8 cellular contexts compared by ENCODE assay signal in the genomic region with DNA sequence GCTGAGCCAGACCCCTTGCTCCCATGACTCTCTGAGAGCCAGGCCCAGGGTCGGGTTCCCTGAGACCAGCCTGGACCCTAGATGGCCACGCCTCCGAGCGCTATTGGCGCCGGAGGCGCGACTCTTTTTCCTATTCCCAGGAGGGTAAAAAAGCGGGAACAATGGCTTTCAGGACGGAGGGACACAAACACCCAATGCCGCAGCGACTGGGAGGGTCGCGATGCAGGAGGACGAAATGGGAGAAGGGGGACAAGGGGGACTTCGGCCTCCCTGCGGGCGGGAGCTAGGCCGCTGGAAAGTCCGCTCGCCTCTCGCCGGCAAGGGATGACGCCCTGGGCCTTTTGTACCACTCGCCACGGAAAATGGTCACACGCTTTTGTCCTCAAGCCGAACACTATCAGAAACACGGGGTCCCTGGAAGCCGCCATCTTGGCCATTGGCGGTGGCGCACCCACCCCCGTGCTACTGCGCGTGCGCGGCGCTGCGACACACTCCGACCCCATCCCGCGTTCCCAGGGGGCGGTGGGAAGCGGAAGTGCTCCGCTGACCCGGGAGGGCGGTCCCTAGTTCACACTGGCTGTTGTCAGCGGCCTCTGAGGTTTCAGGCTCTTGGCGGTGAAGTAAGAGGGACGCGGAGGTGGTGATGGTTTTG.
DNase-seq lines count a peak whose midpoint lies in the region; ATAC-seq lines count a peak whose summit lies in the region.

No MANE protein-coding gene starts in this region.

- peaks cover 35% of the 10 kb centered on the region for H3K36me3 Mint-ChIP-seq in activated T-cell treated with anti-CD3 and anti-CD28 coated beads, Interleukin-2, amount 50 U/mL, for 24 hours (ENCODE audit: low read depth)

- peak; percentile 89 for ATAC-seq in GM21447 (IDR thresholded peaks at IDR 0.05; ENCODE audit: unreplicated experiment)
- peak; percentile 86 for ATAC-seq in esophagus mucosa

- peaks cover 11% of the 10 kb centered on the region for H3K4me1 ChIP-seq in HUES6 (ENCODE audit: control insufficient read depth, insufficient read depth, low read length)
- no peaks in the 10 kb centered on the region for H3K4me1 ChIP-seq in muscle layer of colon (ENCODE audit: insufficient read depth, low read length)

- H3K4me3 ChIP-seq in HUES6 (ENCODE audit: low read depth, low read length) (peak overlapping the region; percentile 95), muscle layer of colon (ENCODE audit: low read depth in 1 of 2, low read length in 2 of 2) (peak overlapping the region; percentile 30 to 85)

- peak overlapping the region; percentile 84 for H3K4me3 Mint-ChIP-seq in activated T-cell treated with anti-CD3 and anti-CD28 coated beads, Interleukin-2, amount 50 U/mL, for 24 hours

- H3K9me3 ChIP-seq in HUES6 (ENCODE audit: control insufficient read depth, insufficient read depth, low read depth, low read length): 0 out of 2 replicates have a peak, but pooled peaks cover under 1% of the 10 kb centered on the region
- H3K9me3 ChIP-seq in muscle layer of colon (ENCODE audit: low read length): no peaks in the 10 kb centered on the region

- H3K27ac ChIP-seq in HUES6 (ENCODE audit: low read depth, low read length) (peak overlapping the region; percentile 96), muscle layer of colon (ENCODE audit: low read depth, low read length) (peak overlapping the region; percentile 54)

- H3K36me3 ChIP-seq in HUES6 (ENCODE audit: control insufficient read depth, insufficient read depth, low read length): peaks cover 15% of the 10 kb centered on the region
- H3K36me3 ChIP-seq in muscle layer of colon (ENCODE audit: insufficient read depth, low read length): no peaks in the 10 kb centered on the region

- H3K9me3 Mint-ChIP-seq in activated T-cell treated with anti-CD3 and anti-CD28 coated beads, Interleukin-2, amount 50 U/mL, for 24 hours: no peaks in the 10 kb centered on the region

- peak; percentile 42 for DNase-seq in DMS 273 treated with DMSO at 0.1 percent for 48 hours (lab: John Stamatoyannopoulos, UW)
- DNase-seq in OCI-M1 (lab: John Stamatoyannopoulos, UW): peak; percentile 92
- DNase-seq in activated T-cell treated with anti-CD3 and anti-CD28 coated beads, Interleukin-2, amount 50 U/mL, for 24 hours: peak; percentile 89
- peak; percentile 55 to 57 for DNase-seq in stimulated activated CD8-positive, alpha-beta memory T cell treated with anti-CD3 and anti-CD28 coated beads, Interleukin-7, amount 100 ng/mL, for 1 hour (ENCODE audit: low read depth in 2 of 2)

- H3K27me3 ChIP-seq in HUES6 (ENCODE audit: control insufficient read depth, insufficient read depth, low read length) (no peaks in the 10 kb centered on the region), muscle layer of colon (ENCODE audit: control insufficient read depth in 1 of 2, insufficient read depth in 2 of 2, low read length in 2 of 2) (no peaks in the 10 kb centered on the region)

- H3K9ac ChIP-seq in HUES6 (ENCODE audit: low read length) (peak overlapping the region; percentile 98), muscle layer of colon (ENCODE audit: low read length) (peak overlapping the region; percentile 60)

- H3K27me3 Mint-ChIP-seq in activated T-cell treated with anti-CD3 and anti-CD28 coated beads, Interleukin-2, amount 50 U/mL, for 24 hours: peaks cover 17% of the 10 kb centered on the region

- peak overlapping the region; percentile 95 for H3K27ac Mint-ChIP-seq in activated T-cell treated with anti-CD3 and anti-CD28 coated beads, Interleukin-2, amount 50 U/mL, for 24 hours

- H3K4me1 Mint-ChIP-seq in activated T-cell treated with anti-CD3 and anti-CD28 coated beads, Interleukin-2, amount 50 U/mL, for 24 hours (ENCODE audit: low read depth): peaks cover 19% of the 10 kb centered on the region

Comparison
In these comparisons a context has a peak if more than half of its experiments do, and no peak if none do; other contexts are left out.
1. Peak in every context shown above with its lines: DNase-seq, ATAC-seq, H3K4me3 ChIP-seq and H3K27ac ChIP-seq.
2. DNase-seq: peak in every context shown above with its lines; median percentile 92 in OCI-M1; 89 in activated T-cell treated with anti-CD3 and anti-CD28 coated beads, Interleukin-2, amount 50 U/mL, for 24 hours; 56 in stimulated activated CD8-positive, alpha-beta memory T cell treated with anti-CD3 and anti-CD28 coated beads, Interleukin-7, amount 100 ng/mL, for 1 hour; 42 in DMS 273 treated with DMSO at 0.1 percent for 48 hours.